In the genomic region with DNA sequence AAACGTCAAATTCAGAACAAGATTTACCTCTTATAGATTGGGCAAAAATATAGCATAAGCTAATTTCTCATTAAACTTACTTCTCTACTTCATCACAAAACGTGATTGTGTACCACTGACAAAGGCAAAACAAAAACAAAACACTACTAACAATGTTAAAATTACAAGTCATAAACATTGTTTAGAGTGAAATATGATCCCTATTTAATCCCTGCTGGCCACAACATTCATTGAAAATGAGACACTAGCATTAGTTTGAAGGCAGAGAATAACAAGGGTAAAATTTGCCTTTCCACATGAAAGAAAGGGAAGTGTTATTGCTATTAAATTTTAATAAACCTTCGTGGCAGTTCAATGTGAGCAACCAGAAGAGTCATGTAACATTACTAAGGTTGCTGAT, we compare ENCODE assay signal across 1 cellular context.
TF ChIP-seq lines count a peak whose summit lies in the region.

No MANE protein-coding gene starts in this region.

TF ChIP-seq in neural cell, 6 proteins besides CTCF, POLR2A, EP300 and RAD21 (continued from another document):
- TF ChIP-seq REST (IDR thresholded peaks at IDR 0.05; ENCODE audit: borderline replicate concordance), result no peak
- TF ChIP-seq POLR2AphosphoS5 (IDR thresholded peaks at IDR 0.05), result no peak
- no peak for TF ChIP-seq EZH2 (IDR thresholded peaks at IDR 0.05; ENCODE audit: borderline replicate concordance, insufficient read depth, low read length, poor library complexity, severe bottlenecking)
- TF ChIP-seq TAF1 (IDR thresholded peaks at IDR 0.05; ENCODE audit: low read depth), result no peak
